8 cellular contexts compared by ENCODE assay signal in genomic region chr2:102186676-102187190, GRCh38. TPM values are rescaled to one million over a fixed set of nuclear protein-coding genes. Genes with fewer than 3 reads are reported as not detected.
DNase-seq lines count a peak whose midpoint lies in the region; ATAC-seq and TF ChIP-seq lines count a peak whose summit lies in the region.

Gene IL1RL2, plus strand, starts transcription at chr2:102187023. Its CDS starts 845 bp downstream, at chr2:102187868.

- H3K27me3 ChIP-seq in hepatocyte (no peaks in the 10 kb centered on the region), sigmoid colon (peaks cover 0 to 5% (median 0%) of the 10 kb centered on the region in 3 donors)

- no peak within 1 kb of the TSS for H3K27ac ChIP-seq in hepatocyte
- H3K27ac ChIP-seq in sigmoid colon, result peak within 1 kb of the TSS; percentile 17 to 54 (median 28)

- no peaks in the 10 kb centered on the region for H3K9me2 ChIP-seq in hepatocyte (replicated peaks; ENCODE audit: insufficient read depth)

- no peaks in the 10 kb centered on the region for H3K36me3 ChIP-seq in hepatocyte (replicated peaks; ENCODE audit: insufficient read depth, low read depth)
- H3K36me3 ChIP-seq in sigmoid colon, result no peaks in the 10 kb centered on the region

- no peaks in the 10 kb centered on the region for H3K79me2 ChIP-seq in hepatocyte

- no peak for ATAC-seq in GM19467 (IDR thresholded peaks at IDR 0.05; ENCODE audit: unreplicated experiment)
- ATAC-seq in HG03521 (IDR thresholded peaks at IDR 0.05; ENCODE audit: unreplicated experiment), result no peak
- no peak for ATAC-seq in GM21515 (IDR thresholded peaks at IDR 0.05; ENCODE audit: unreplicated experiment)
- ATAC-seq in HG03039 (IDR thresholded peaks at IDR 0.05; ENCODE audit: unreplicated experiment), result no peak

- CTCF ChIA-PET in Calu3 (lab: Charles Lee), result interaction anchor here (1.3 kb wide), 2 partner anchors 20 to 54 kb away, joined by 3 to 4 read pairs; no protein-coding TSS in a partner anchor

- peak within 1 kb of the TSS; percentile 73 for H3K4me2 ChIP-seq in hepatocyte

- H2AFZ ChIP-seq in hepatocyte, result peak within 1 kb of the TSS; percentile 51

- no peak within 1 kb of the TSS for H3K27ac Mint-ChIP-seq in Calu3 (ENCODE audit: unreplicated experiment)
- no peak within 1 kb of the TSS for H3K27ac Mint-ChIP-seq in activated T-helper 2 cell treated with anti-CD3 and anti-CD28 coated beads, Interferon-gamma antibody, Interleukin-2, Interleukin-4, amounts not matched to agents 10 μg/mL and 5 μg/mL and 100 μg/mL, durations not matched to agents 14 hours and 24 hours and 36 hours

- H3K9me3 Mint-ChIP-seq in Calu3 (ENCODE audit: low read depth, unreplicated experiment), result no peaks in the 10 kb centered on the region
- H3K9me3 Mint-ChIP-seq in activated T-helper 2 cell treated with anti-CD3 and anti-CD28 coated beads, Interferon-gamma antibody, Interleukin-2, Interleukin-4, amounts not matched to agents 10 μg/mL and 5 μg/mL and 100 μg/mL, durations not matched to agents 14 hours and 24 hours and 36 hours, result no peaks in the 10 kb centered on the region

- peaks cover 9% of the 10 kb centered on the region for H3K36me3 Mint-ChIP-seq in Calu3 (ENCODE audit: insufficient read depth, unreplicated experiment)
- H3K36me3 Mint-ChIP-seq in activated T-helper 2 cell treated with anti-CD3 and anti-CD28 coated beads, Interferon-gamma antibody, Interleukin-2, Interleukin-4, amounts not matched to agents 10 μg/mL and 5 μg/mL and 100 μg/mL, durations not matched to agents 14 hours and 24 hours and 36 hours (ENCODE audit: low read depth), result no peaks in the 10 kb centered on the region

- H3K4me1 ChIP-seq in hepatocyte (ENCODE audit: insufficient read depth), result peaks cover 6% of the 10 kb centered on the region
- peaks cover 0 to 12% (median 8%) of the 10 kb centered on the region in 4 donors for H3K4me1 ChIP-seq in sigmoid colon

- no peak for TF ChIP-seq EP300 in sigmoid colon (IDR thresholded peaks at IDR 0.05)

- intact Hi-C loops in Calu3 (cut with micrococcal nuclease; ENCODE audit: unreplicated experiment) (no loop called here), sigmoid colon (cut with DNase I) (loop anchor here (5.0 kb wide), 1 partner anchor 56 kb away; no protein-coding TSS in a partner anchor)
- intact Hi-C loops in activated T-helper 2 cell treated with anti-CD3 and anti-CD28 coated beads, Interferon-gamma antibody, Interleukin-2, Interleukin-4, amounts not matched to agents 10 μg/mL and 5 μg/mL and 100 μg/mL, durations not matched to agents 14 hours and 24 hours and 36 hours (cut with micrococcal nuclease), result no loop called here

- no peaks in the 10 kb centered on the region for H3K9me3 ChIP-seq in hepatocyte (ENCODE audit: low read depth)
- no peaks in the 10 kb centered on the region for H3K9me3 ChIP-seq in sigmoid colon

- no TSS peak for BruUV-seq in Calu3 (replicated peaks; lab: Mats Ljungman, UMichigan)

- DNase-seq in Calu3 (peak; percentile 17), hepatocyte (ENCODE audit: low spot score) (peak; percentile 22), sigmoid colon (peak; percentile 64)
- no peak for DNase-seq in activated T-helper 2 cell treated with anti-CD3 and anti-CD28 coated beads, Interferon-gamma antibody, Interleukin-2, Interleukin-4, amounts not matched to agents 10 μg/mL and 5 μg/mL and 100 μg/mL, durations not matched to agents 14 hours and 24 hours and 36 hours (ENCODE audit: low spot score)

- H3K4me3 ChIP-seq in hepatocyte (no peak within 1 kb of the TSS), sigmoid colon (peak within 1 kb of the TSS; percentile 37 to 57 (median 50))

- peaks cover 10% of the 10 kb centered on the region for H3K4me1 Mint-ChIP-seq in Calu3 (ENCODE audit: low read depth, unreplicated experiment)
- peaks cover 17% of the 10 kb centered on the region for H3K4me1 Mint-ChIP-seq in activated T-helper 2 cell treated with anti-CD3 and anti-CD28 coated beads, Interferon-gamma antibody, Interleukin-2, Interleukin-4, amounts not matched to agents 10 μg/mL and 5 μg/mL and 100 μg/mL, durations not matched to agents 14 hours and 24 hours and 36 hours (ENCODE audit: low read depth)

- TF ChIP-seq CTCF in Calu3 (IDR thresholded peaks at IDR 0.05; ENCODE audit: unreplicated experiment) (no peak), hepatocyte (IDR thresholded peaks at IDR 0.05; ENCODE audit: poor library complexity) (no peak), sigmoid colon (IDR thresholded peaks at IDR 0.05) (no peak)

- no peak for TF ChIP-seq POLR2A in sigmoid colon (IDR thresholded peaks at IDR 0.05)

- H3K27me3 Mint-ChIP-seq in Calu3 (ENCODE audit: unreplicated experiment), result no peaks in the 10 kb centered on the region
- peaks cover 30% of the 10 kb centered on the region for H3K27me3 Mint-ChIP-seq in activated T-helper 2 cell treated with anti-CD3 and anti-CD28 coated beads, Interferon-gamma antibody, Interleukin-2, Interleukin-4, amounts not matched to agents 10 μg/mL and 5 μg/mL and 100 μg/mL, durations not matched to agents 14 hours and 24 hours and 36 hours (ENCODE audit: low read depth)

- WGBS in hepatocyte (ENCODE audit: low lambda C conversion rate, missing lambda C conversion rate), result 80% methylated on average over 14 of the region's 14 CpGs
- 22 to 62% methylated on average over 14 of the region's 14 CpGs for WGBS in sigmoid colon, 2 donors

- peak within 1 kb of the TSS; percentile 49 for H3K4me3 Mint-ChIP-seq in Calu3 (ENCODE audit: low read depth, unreplicated experiment)
- peak within 1 kb of the TSS; percentile 69 for H3K4me3 Mint-ChIP-seq in activated T-helper 2 cell treated with anti-CD3 and anti-CD28 coated beads, Interferon-gamma antibody, Interleukin-2, Interleukin-4, amounts not matched to agents 10 μg/mL and 5 μg/mL and 100 μg/mL, durations not matched to agents 14 hours and 24 hours and 36 hours (ENCODE audit: low read depth)

- H4K20me1 ChIP-seq in hepatocyte (ENCODE audit: insufficient read depth, poor library complexity, severe bottlenecking), result no peaks in the 10 kb centered on the region

RNA-seq across cellular contexts. Expression of gene IL1RL2, which starts in this region (rescaled TPM):
- total RNA-seq in Calu3 (2022) (0.68 and 0.73 TPM in 2 replicates), hepatocyte (not detected in 2 replicates), sigmoid colon (under 1 TPM in 1 of 4 donors, not detected in 3; 0.27 TPM)
- not detected in 2 replicates for total RNA-seq in activated T-helper 2 cell treated with anti-CD3 and anti-CD28 coated beads, Interferon-gamma antibody, Interleukin-2, Interleukin-4, amounts not matched to agents 10 μg/mL and 5 μg/mL and 100 μg/mL, durations not matched to agents 14 hours and 24 hours and 36 hours
- polyA plus RNA-seq in hepatocyte (1.3 TPM in 1 of 2 replicates, not detected in the other), sigmoid colon (under 1 TPM in 2 of 3 donors, not detected in 1; 0.60 to 0.90 TPM)

Comparison
In these comparisons a context has a peak if more than half of its experiments do, and no peak if none do; other contexts are left out.
1. Peak in DNase-seq in Calu3; RNA of the gene not detected or under 1 TPM.
2. Peak in DNase-seq, H3K4me3 ChIP-seq and H3K27ac ChIP-seq in sigmoid colon; RNA of the gene not detected or under 1 TPM.